8 cellular contexts compared by ENCODE assay signal in genomic region chr16:29276446-29276845, GRCh38.
DNase-seq lines count a peak whose midpoint lies in the region; ATAC-seq and TF ChIP-seq lines count a peak whose summit lies in the region.
"Not testable (repeated sequence)": the region's sequence is repeated elsewhere in the genome, so short reads cannot be mapped to it uniquely, and the experiment has no call there.

No MANE protein-coding gene starts in this region.

- H3K4me1 ChIP-seq in SJSA1 (replicated peaks) (peaks cover 43% of the 10 kb centered on the region), osteoblast (ENCODE audit: insufficient read depth, low read length) (peaks cover 22% of the 10 kb centered on the region)

- H3K9me3 Mint-ChIP-seq in HFFc6; chondrocyte (ENCODE audit: low read depth); stimulated activated naive B cell treated with anti-CD40 and anti-IgM and Interleukin-4, amounts not matched to agents 10 μg/mL and 1 μg/mL and 100 μg/mL, for 72 hours: not testable (repeated sequence)

- H3K27me3 Mint-ChIP-seq in HFFc6 (ENCODE audit: insufficient read depth); chondrocyte (ENCODE audit: low read depth); stimulated activated naive B cell treated with anti-CD40 and anti-IgM and Interleukin-4, amounts not matched to agents 10 μg/mL and 1 μg/mL and 100 μg/mL, for 72 hours: not testable (repeated sequence)

- not testable (repeated sequence) for H3K4me2 ChIP-seq in osteoblast (ENCODE audit: insufficient read depth, low read length)

- H4K20me1 ChIP-seq in osteoblast (ENCODE audit: insufficient read depth, low read length), result not testable (repeated sequence)

- TF ChIP-seq CTCF in HFFc6 (IDR thresholded peaks at IDR 0.05); chondrocyte (IDR thresholded peaks at IDR 0.05); fibroblast of mammary gland (conservative IDR thresholded peaks at IDR 0.05; ENCODE audit: control insufficient read depth, insufficient read depth, low read depth, low read length); osteoblast (IDR thresholded peaks at IDR 0.05; ENCODE audit: extremely low read depth, low read depth, low read length): not testable (repeated sequence)

- H3K4me3 ChIP-seq in SJSA1; fibroblast of mammary gland (ENCODE audit: control insufficient read depth, low read depth, low read length); osteoblast (ENCODE audit: insufficient read depth, low read length): not testable (repeated sequence)

- H3K4me3 Mint-ChIP-seq in HFFc6, result peak overlapping the region; percentile 50
- H3K4me3 Mint-ChIP-seq in chondrocyte (ENCODE audit: unreplicated experiment); stimulated activated naive B cell treated with anti-CD40 and anti-IgM and Interleukin-4, amounts not matched to agents 10 μg/mL and 1 μg/mL and 100 μg/mL, for 72 hours: not testable (repeated sequence)

- not testable (repeated sequence) for H3K27me3 ChIP-seq in SJSA1 (replicated peaks); osteoblast (ENCODE audit: insufficient read depth, low read length)

- peak overlapping the region; percentile 61 for H3K27ac ChIP-seq in SJSA1
- peak overlapping the region; percentile 41 for H3K27ac ChIP-seq in osteoblast (ENCODE audit: low read depth, low read length)

- not testable (repeated sequence) for H3K36me3 Mint-ChIP-seq in HFFc6 (ENCODE audit: low read depth); chondrocyte (ENCODE audit: low read depth)
- H3K36me3 Mint-ChIP-seq in stimulated activated naive B cell treated with anti-CD40 and anti-IgM and Interleukin-4, amounts not matched to agents 10 μg/mL and 1 μg/mL and 100 μg/mL, for 72 hours, result peaks cover 7 to 16% of the 10 kb centered on the region in 2 donors

- not testable (repeated sequence) for H2AFZ ChIP-seq in osteoblast (ENCODE audit: low read length)

- H3K4me1 Mint-ChIP-seq in HFFc6 (ENCODE audit: low read depth), result peaks cover 31% of the 10 kb centered on the region
- H3K4me1 Mint-ChIP-seq in chondrocyte (ENCODE audit: low read depth); stimulated activated naive B cell treated with anti-CD40 and anti-IgM and Interleukin-4, amounts not matched to agents 10 μg/mL and 1 μg/mL and 100 μg/mL, for 72 hours: not testable (repeated sequence)

- H3K36me3 ChIP-seq in SJSA1; osteoblast (ENCODE audit: insufficient read depth, low read length): not testable (repeated sequence)

- not testable (repeated sequence) for ATAC-seq in stimulated activated naive B cell treated with anti-CD40 and anti-IgM and Interleukin-4, amounts not matched to agents 10 μg/mL and 1 μg/mL and 100 μg/mL, for 72 hours (replicated peaks)

- not testable (repeated sequence) for H3K9me3 ChIP-seq in SJSA1 (replicated peaks); osteoblast (ENCODE audit: low read depth, low read length)

- DNase-seq in AG20443 (ENCODE audit: low spot score) (peak; percentile 27), HFFc6 (peak; percentile 58), SJSA1 (ENCODE audit: low read depth in 1 of 2, low spot score in 2 of 2) (peak in 1 of 2 experiments; percentile 63), amniotic epithelial cell (ENCODE audit: low read depth) (peak; percentile 77), fibroblast of mammary gland (ENCODE audit: low read depth) (peak; percentile 64)
- DNase-seq in chondrocyte (ENCODE audit: low spot score); osteoblast (ENCODE audit: insufficient read length, low spot score, missing footprints); stimulated activated naive B cell treated with anti-CD40 and anti-IgM and Interleukin-4, amounts not matched to agents 10 μg/mL and 1 μg/mL and 100 μg/mL, for 72 hours: not testable (repeated sequence)

- peak overlapping the region; percentile 70 for H3K27ac Mint-ChIP-seq in HFFc6
- peak overlapping the region; percentile 58 for H3K27ac Mint-ChIP-seq in chondrocyte (ENCODE audit: unreplicated experiment)
- H3K27ac Mint-ChIP-seq in stimulated activated naive B cell treated with anti-CD40 and anti-IgM and Interleukin-4, amounts not matched to agents 10 μg/mL and 1 μg/mL and 100 μg/mL, for 72 hours, result peak overlapping the region; percentile 38

- H3K79me2 ChIP-seq in osteoblast (ENCODE audit: insufficient read depth, low read length), result not testable (repeated sequence)
